In genomic region chr9:119091074-119091473, GRCh38 we compare ENCODE assay signal across 1 cellular context.
TF ChIP-seq lines count a peak whose summit lies in the region.

No MANE protein-coding gene starts in this region.

TF ChIP-seq in WTC11, 78 proteins besides CTCF, POLR2A, EP300 and RAD21 (continued from another document):
- no peak for TF ChIP-seq ERG (CRISPR knock-in tag; IDR thresholded peaks at IDR 0.05)
- no peak for TF ChIP-seq ZNF263 (CRISPR knock-in tag; IDR thresholded peaks at IDR 0.05; ENCODE audit: low read depth)
- TF ChIP-seq ZBTB21 (CRISPR knock-in tag; IDR thresholded peaks at IDR 0.05; ENCODE audit: borderline replicate concordance), result no peak
